ENCODE assay signal across 12 cellular contexts in the genomic region with DNA sequence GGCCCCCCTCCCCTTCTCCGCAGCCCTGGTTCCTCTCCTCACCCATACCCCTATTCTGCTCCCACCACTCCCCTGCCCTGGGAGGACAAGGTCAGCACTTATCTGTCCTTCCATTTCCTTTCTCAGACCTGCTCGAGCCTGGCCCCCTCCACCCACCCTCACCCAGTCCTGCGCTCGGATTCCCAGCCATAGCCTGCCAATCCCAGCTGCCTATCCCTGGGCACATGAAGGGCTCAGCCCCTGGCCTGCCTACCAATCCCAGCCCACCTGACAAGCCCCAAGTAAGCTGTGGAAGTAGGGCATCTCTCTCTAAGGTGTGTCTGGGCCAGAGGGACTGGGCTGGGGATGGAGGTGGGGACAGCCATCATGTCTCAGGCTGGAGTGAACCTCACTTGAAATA. TPM values are rescaled to one million over a fixed set of nuclear protein-coding genes. Genes with fewer than 3 reads are reported as not detected.
DNase-seq lines count a peak whose midpoint lies in the region; FAIRE-seq and TF ChIP-seq lines count a peak whose summit lies in the region.
"Had no signal": no experiment of that assay in that cellular context is flagged by ENCODE, and none has a peak within 500 bp of the region (broad histone marks: within the 10 kb centered on the region; RNA-seq: fewer than 3 reads in every experiment).

No MANE protein-coding gene starts in this region.

- H3K9me3 Mint-ChIP-seq in H9 (no peaks in the 10 kb centered on the region), astrocyte (ENCODE audit: unreplicated experiment) (no peaks in the 10 kb centered on the region), mesothelial cell of epicardium (no peaks in the 10 kb centered on the region)
- H3K9me3 Mint-ChIP-seq: activated CD8-positive, alpha-beta T cell treated with anti-CD3 and anti-CD28 coated beads for 36 hours had no signal

- H3K9me3 ChIP-seq in H9 (ENCODE audit: control insufficient read depth, low read depth, low read length) (no peaks in the 10 kb centered on the region), astrocyte (ENCODE audit: insufficient read depth, low read depth, low read length) (no peaks in the 10 kb centered on the region)
- H3K9me3 ChIP-seq: HAP-1 had no signal

- H4K5ac ChIP-seq in H9 (ENCODE audit: insufficient read length, low read depth, low read length): no peak overlapping the region

- H3K36me3 ChIP-seq in astrocyte (ENCODE audit: insufficient read depth, low read length): no peaks in the 10 kb centered on the region
- H3K36me3 ChIP-seq: HAP-1 had no signal

- peak; percentile 78 for DNase-seq in H9
- no peak for DNase-seq in astrocyte (ENCODE audit: low read depth)
- no peak for DNase-seq in mesothelial cell of epicardium (ENCODE audit: low spot score in 2 of 2, unreplicated experiment in 2 of 2)
- no peak for DNase-seq in NCI-H2081 (lab: John Stamatoyannopoulos, UW)
- DNase-seq in activated T-cell treated with anti-CD3 and anti-CD28 coated beads, Interleukin-2, amount 50 U/mL, for 48 hours: no peak
- DNase-seq in stimulated activated CD4-positive, alpha-beta T cell treated with anti-CD3 and anti-CD28 coated beads, Interleukin-15, amount 100 ng/mL, for 24 hours: no peak
- DNase-seq: hippocampal formation had no signal

- no peak overlapping the region for H3K4ac ChIP-seq in H9 (ENCODE audit: low read depth, low read length)

- H4K8ac ChIP-seq in H9 (replicated peaks; ENCODE audit: insufficient read length, low read depth, low read length): no peak overlapping the region

- H3K79me1 ChIP-seq in H9 (ENCODE audit: insufficient read depth, low read depth, low read length, poor library complexity, severe bottlenecking): peaks cover 3% of the 10 kb centered on the region

- peak overlapping the region; percentile 54 for H3K18ac ChIP-seq in H9 (ENCODE audit: insufficient read length, low read depth, low read length)

- H3K4me1 Mint-ChIP-seq in H9 (peaks cover 87 to 90% of the 10 kb centered on the region in 2 experiments), astrocyte (ENCODE audit: low read depth, unreplicated experiment) (peaks cover 42% of the 10 kb centered on the region), mesothelial cell of epicardium (peaks cover 60% of the 10 kb centered on the region)

- no CpG with 5 or more reads among the region's 4 CpGs for WGBS in H9 (ENCODE audit: extremely low coverage, insufficient read length, low lambda C conversion rate)

- H3K27ac Mint-ChIP-seq in H9: peak overlapping the region; percentile 90 to 97 (median 92)
- peak overlapping the region; percentile 75 for H3K27ac Mint-ChIP-seq in astrocyte (ENCODE audit: unreplicated experiment)
- H3K27ac Mint-ChIP-seq in mesothelial cell of epicardium: peak overlapping the region; percentile 21

- no peak overlapping the region for H3K23ac ChIP-seq in H9 (ENCODE audit: insufficient read length, low read depth, low read length)

- FAIRE-seq in astrocyte (lab: Jason Lieb, UNC): no peak
- FAIRE-seq: GM19239, small intestine had no signal

- H2BK120ac ChIP-seq in H9 (ENCODE audit: low read depth, low read length, poor library complexity, severe bottlenecking): no peak overlapping the region

- H3K9ac ChIP-seq in H9 (ENCODE audit: extremely low read depth, insufficient read length, low read length) (no peak overlapping the region), astrocyte (ENCODE audit: low read length) (no peak overlapping the region)

- H3K4me1 ChIP-seq in H9 (ENCODE audit: insufficient read depth, low read length): peaks cover 36% of the 10 kb centered on the region
- H3K4me1 ChIP-seq in astrocyte (ENCODE audit: insufficient read depth, low read length): peaks cover 29% of the 10 kb centered on the region

- H3K36me3 Mint-ChIP-seq in H9 (ENCODE audit: insufficient read depth in 1 of 3, low read depth in 3 of 3) (peaks cover 10 to 42% (median 15%) of the 10 kb centered on the region in 3 experiments; a peak in 6 of 7 replicates), astrocyte (ENCODE audit: low read depth, unreplicated experiment) (peaks cover 1% of the 10 kb centered on the region), mesothelial cell of epicardium (no peaks in the 10 kb centered on the region)

- H3K23me2 ChIP-seq in H9 (ENCODE audit: insufficient read length, low read depth, low read length, poor library complexity, severe bottlenecking): peaks cover 22% of the 10 kb centered on the region

- H3K27me3 Mint-ChIP-seq in H9 (ENCODE audit: low read depth): peaks cover 16% of the 10 kb centered on the region
- peaks cover 28% of the 10 kb centered on the region for H3K27me3 Mint-ChIP-seq in astrocyte (ENCODE audit: low read depth, unreplicated experiment)
- H3K27me3 Mint-ChIP-seq in mesothelial cell of epicardium (ENCODE audit: low read depth): peaks cover 40% of the 10 kb centered on the region

- no peak overlapping the region for H4K91ac ChIP-seq in H9 (ENCODE audit: insufficient read length, low read depth, low read length)

- H2AFZ ChIP-seq in H9 (ENCODE audit: low read length) (no peak overlapping the region), astrocyte (ENCODE audit: low read depth, low read length) (no peak overlapping the region)

- H3K4me2 ChIP-seq in H9 (ENCODE audit: insufficient read depth, insufficient read length, low read length) (peak overlapping the region; percentile 55), astrocyte (ENCODE audit: low read length) (peak overlapping the region; percentile 41)

- H2BK5ac ChIP-seq in H9 (ENCODE audit: insufficient read length, low read length): no peak overlapping the region

- peak overlapping the region; percentile 7 for H2BK12ac ChIP-seq in H9 (ENCODE audit: insufficient read length, low read depth, low read length)

- no peak overlapping the region for H3K56ac ChIP-seq in H9 (ENCODE audit: insufficient read length, low read depth, low read length)

- no peak overlapping the region for H2BK20ac ChIP-seq in H9 (ENCODE audit: low read depth, low read length, poor library complexity, severe bottlenecking)

- H3K27ac ChIP-seq in H9 (ENCODE audit: insufficient read length, low read depth, low read length) (no peak overlapping the region), astrocyte (ENCODE audit: low read depth, low read length) (no peak overlapping the region)
- H3K27ac ChIP-seq: C4-2B had no signal

- no peak overlapping the region for H2AK5ac ChIP-seq in H9 (ENCODE audit: insufficient read length, low read length)

- H2BK15ac ChIP-seq in H9 (ENCODE audit: low read depth, low read length): no peak overlapping the region

- H3K27me3 ChIP-seq in H9 (ENCODE audit: insufficient read depth, low read length) (no peaks in the 10 kb centered on the region; the same call in 1 of the 2 replicates), astrocyte (ENCODE audit: insufficient read depth, low read length) (peaks cover 35% of the 10 kb centered on the region)

- H3K4me3 Mint-ChIP-seq in H9 (peak overlapping the region; percentile 71 to 80; a peak in 4 of 5 replicates), astrocyte (ENCODE audit: unreplicated experiment) (no peak overlapping the region), mesothelial cell of epicardium (no peak overlapping the region)

- no peak; the same call in 2 of the 3 replicates for TF ChIP-seq CTCF in H9 (conservative IDR thresholded peaks at IDR 0.05)
- TF ChIP-seq CTCF in astrocyte (IDR thresholded peaks at IDR 0.05; ENCODE audit: insufficient read depth, low read depth, low read length): no peak
- no peak for TF ChIP-seq CTCF in mesothelial cell of epicardium (IDR thresholded peaks at IDR 0.05; ENCODE audit: unreplicated experiment)

- no peak overlapping the region for H3T11ph ChIP-seq in H9 (ENCODE audit: low read length)

- H3K14ac ChIP-seq in H9 (ENCODE audit: insufficient read depth, low read length): 0 out of 2 replicates have a peak overlapping the region, but pooled peaks have one; percentile 0

- no peaks in the 10 kb centered on the region for H4K20me1 ChIP-seq in H9 (ENCODE audit: control insufficient read depth, insufficient read depth, insufficient read length)
- no peaks in the 10 kb centered on the region for H4K20me1 ChIP-seq in astrocyte (ENCODE audit: insufficient read depth, low read length)

- H3K79me2 ChIP-seq in H9 (ENCODE audit: insufficient read depth, low read length) (no peaks in the 10 kb centered on the region), astrocyte (ENCODE audit: insufficient read depth, low read length) (peaks cover 19% of the 10 kb centered on the region)

- no peak overlapping the region for H3K4me3 ChIP-seq in astrocyte (ENCODE audit: insufficient read depth, low read depth, low read length)
- H3K4me3 ChIP-seq: HAP-1 had no signal

RNA-seq across cellular contexts. Expression of gene BLACAT1, which starts 5.4 kb away (rescaled TPM):
- total RNA-seq in H9 (2021) (3.8 and 4.0 TPM in 2 replicates), astrocyte (2.2 and 2.3 TPM in 2 replicates), mesothelial cell of epicardium (0.66 to 0.74 TPM (median 0.72 TPM) in 3 replicates)

RNA-seq across cellular contexts. Expression of gene LEMD1, which starts 28.6 kb away (rescaled TPM):
- total RNA-seq in H9 (2021) (11.8 and 11.9 TPM in 2 replicates), astrocyte (2.5 and 3.1 TPM in 2 replicates), mesothelial cell of epicardium (1.3 to 1.9 TPM (median 1.6 TPM) in 3 replicates)

RNA-seq across cellular contexts. Expression of gene CDK18, which starts 54.0 kb away (rescaled TPM):
- total RNA-seq in H9 (2021) (34.6 and 38.5 TPM in 2 replicates), astrocyte (15.7 and 17.8 TPM in 2 replicates), mesothelial cell of epicardium (28.7 to 33.2 TPM (median 31.1 TPM) in 3 replicates)

Comparison
In these comparisons a context has a peak if more than half of its experiments do, and no peak if none do; other contexts are left out.
1. H3K27ac Mint-ChIP-seq: peak in every context shown above with its lines; median percentile 92 in H9; 75 in astrocyte; 21 in mesothelial cell of epicardium.
2. H3K4me3 Mint-ChIP-seq: peak in H9 (2 of 2); none in astrocyte (single experiment) and mesothelial cell of epicardium (single experiment).